In the genomic region with DNA sequence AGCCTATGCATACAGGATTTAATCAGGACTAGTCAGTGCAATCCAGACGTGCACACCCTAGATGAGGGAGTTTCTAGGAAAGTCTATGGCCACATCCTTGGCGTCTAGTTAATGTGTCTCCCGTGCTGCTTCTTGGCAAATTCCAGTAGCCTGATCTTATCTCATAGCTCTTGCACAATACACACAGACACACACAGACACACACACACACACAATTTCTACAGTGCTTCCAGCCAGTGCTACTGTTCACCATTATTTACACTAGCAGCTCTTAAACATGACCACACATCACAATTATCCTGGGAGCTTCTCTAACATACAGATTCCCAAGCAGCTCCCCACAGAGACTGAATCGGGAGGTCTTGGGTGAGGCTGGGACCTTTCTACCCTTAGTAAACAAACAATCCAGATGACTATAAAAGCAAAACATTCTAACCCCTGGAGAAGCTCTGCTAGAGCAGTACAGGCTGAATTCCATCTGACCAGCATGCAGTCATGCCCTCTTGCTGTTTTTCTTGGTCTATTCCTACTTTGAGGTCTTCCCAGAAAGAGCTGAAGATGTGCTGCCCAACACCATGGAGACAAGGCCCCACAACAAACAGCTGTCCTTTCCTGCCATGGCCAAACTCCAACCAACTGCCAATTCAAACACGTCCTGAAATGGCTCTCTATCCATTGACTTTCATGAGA, we compare ENCODE assay signal across 18 cellular contexts.
A peak's percentile ranks its signal among the peaks of the same experiment; 100 is the strongest.
DNase-seq lines count a peak whose midpoint lies in the region; ATAC-seq and TF ChIP-seq lines count a peak whose summit lies in the region.
"Had no signal": no experiment of that assay in that cellular context is flagged by ENCODE, and none has a peak within 500 bp of the region (broad histone marks: within the 10 kb centered on the region; RNA-seq: fewer than 3 reads in every experiment).

No MANE protein-coding gene starts in this region.

- peak; percentile 40 for ATAC-seq in right cardiac atrium
- no peak for ATAC-seq in Right ventricle myocardium superior (ENCODE audit: poor library complexity)
- no peak for ATAC-seq in stimulated activated naive CD8-positive, alpha-beta T cell treated with anti-CD3 and anti-CD28 coated beads, Interleukin-15, Interleukin-2, amounts not matched to agents 100 U/mL and 50 U/mL, for 24 hours
- ATAC-seq in HG02884 (IDR thresholded peaks at IDR 0.05; ENCODE audit: unreplicated experiment): no peak

- no peaks in the 10 kb centered on the region for H3K9me3 ChIP-seq in right cardiac atrium (ENCODE audit: control insufficient read depth, low read length)
- H3K9me3 ChIP-seq: right atrium auricular region, tibial artery had no signal

- H3K27me3 ChIP-seq in right cardiac atrium (ENCODE audit: control insufficient read depth, insufficient read depth): no peaks in the 10 kb centered on the region
- H3K27me3 ChIP-seq: right atrium auricular region, tibial artery had no signal

- in situ Hi-C loops in astrocyte of the spinal cord (cut with HindIII; ENCODE audit: low sequenced_read_pairs): no loop called here

- H3K4me3 ChIP-seq in right cardiac atrium (ENCODE audit: low read length) (no peak overlapping the region), astrocyte of the spinal cord (ENCODE audit: low read depth, low read length) (no peak overlapping the region)
- H3K4me3 ChIP-seq: right atrium auricular region, tibial artery had no signal

- intact Hi-C loops in right cardiac atrium (cut with DNase I) (no loop called here), Right ventricle myocardium superior (cut with DNase I) (no loop called here)

- TF ChIP-seq CTCF in astrocyte of the spinal cord (IDR thresholded peaks at IDR 0.05; ENCODE audit: low read depth, low read length): no peak

- no peaks in the 10 kb centered on the region for H3K4me1 ChIP-seq in right cardiac atrium (ENCODE audit: control insufficient read depth, insufficient read depth, low read length)
- H3K4me1 ChIP-seq: right atrium auricular region had no signal

- H3K27ac ChIP-seq in right cardiac atrium (ENCODE audit: low read length): no peak overlapping the region
- H3K27ac ChIP-seq: right atrium auricular region had no signal

- DNase-seq in right cardiac atrium (no peak), Right ventricle myocardium superior (no peak), astrocyte of the spinal cord (ENCODE audit: low read depth, low spot score) (peak; percentile 90), kidney glomerular epithelial cell (lab: John Stamatoyannopoulos, UW) (peak; percentile 1), HUDEP-2 (lab: John Stamatoyannopoulos, UW; ENCODE audit: unreplicated experiment in 76 of 76) (no peak), A172 (ENCODE audit: low spot score) (no peak)
- DNase-seq in stimulated activated naive CD8-positive, alpha-beta T cell treated with anti-CD3 and anti-CD28 coated beads, Interleukin-15, Interleukin-2, amounts not matched to agents 100 U/mL and 50 U/mL, for 24 hours: no peak
- DNase-seq: ACHN; activated CD4-positive, alpha-beta T cell treated with anti-CD3 and anti-CD28 coated beads, Interleukin-2, amount 50 U/mL, for 4 hours; activated T-cell treated with anti-CD3 and anti-CD28 coated beads, Interleukin-2, amount 50 U/mL, for 48 hours; GDM1; NCI-H187; NCI-H446 treated with DMSO at 0.1 percent for 48 hours; nephron progenitor cell; stimulated activated CD4-positive, alpha-beta T cell treated with anti-CD3 and anti-CD28 coated beads, Interleukin-2, amount 100 ng/mL, for 48 hours; tibial artery had no signal

- 53% methylated on average over 5 of the region's 5 CpGs for WGBS in right cardiac atrium

Comparison
In these comparisons a context has a peak if more than half of its experiments do, and no peak if none do; other contexts are left out.
1. ATAC-seq: peak in right cardiac atrium (2 of 2); none in Right ventricle myocardium superior (single experiment), stimulated activated naive CD8-positive, alpha-beta T cell treated with anti-CD3 and anti-CD28 coated beads, Interleukin-15, Interleukin-2, amounts not matched to agents 100 U/mL and 50 U/mL, for 24 hours (single experiment) and HG02884 (single experiment).
2. DNase-seq: peak in astrocyte of the spinal cord (single experiment) and kidney glomerular epithelial cell (single experiment); none in right cardiac atrium (0 of 3), Right ventricle myocardium superior (single experiment), HUDEP-2 (0 of 76), A172 (single experiment) and stimulated activated naive CD8-positive, alpha-beta T cell treated with anti-CD3 and anti-CD28 coated beads, Interleukin-15, Interleukin-2, amounts not matched to agents 100 U/mL and 50 U/mL, for 24 hours (single experiment).